22 cellular contexts compared by ENCODE assay signal in genomic region chr1:167305059-167305704, GRCh38.
A peak's percentile ranks its signal among the peaks of the same experiment; 100 is the strongest.
DNase-seq lines count a peak whose midpoint lies in the region; ATAC-seq and TF ChIP-seq lines count a peak whose summit lies in the region.
"Had no signal": no experiment of that assay in that cellular context is flagged by ENCODE, and none has a peak within 500 bp of the region (broad histone marks: within the 10 kb centered on the region; RNA-seq: fewer than 3 reads in every experiment).

No MANE protein-coding gene starts in this region.

- no peaks in the 10 kb centered on the region for H3K27me3 ChIP-seq in OCI-LY1 (ENCODE audit: insufficient read depth, low read length)
- no peaks in the 10 kb centered on the region for H3K27me3 ChIP-seq in colonic mucosa
- H3K27me3 ChIP-seq in gastrocnemius medialis, result no peaks in the 10 kb centered on the region
- no peaks in the 10 kb centered on the region for H3K27me3 ChIP-seq in sigmoid colon
- H3K27me3 ChIP-seq: BE2C, SJSA1 had no signal

- H2AFZ ChIP-seq in OCI-LY1 (ENCODE audit: low read length), result no peak overlapping the region

- H3K9me3 ChIP-seq in HEK293 (ENCODE audit: control insufficient read depth, insufficient read depth, low read depth, low read length), result no peaks in the 10 kb centered on the region
- H3K9me3 ChIP-seq in OCI-LY1 (ENCODE audit: low read length), result no peaks in the 10 kb centered on the region
- H3K9me3 ChIP-seq in colonic mucosa, result no peaks in the 10 kb centered on the region
- H3K9me3 ChIP-seq in gastrocnemius medialis, result no peaks in the 10 kb centered on the region
- no peaks in the 10 kb centered on the region for H3K9me3 ChIP-seq in sigmoid colon
- H3K9me3 ChIP-seq: BE2C, SJSA1 had no signal

- H3K4me3 ChIP-seq in HEK293 (ENCODE audit: low read depth, low read length) (no peak overlapping the region), OCI-LY1 (ENCODE audit: low read depth, low read length, poor library complexity, severe bottlenecking) (no peak overlapping the region), colonic mucosa (no peak overlapping the region), gastrocnemius medialis (no peak overlapping the region), sigmoid colon (no peak overlapping the region)
- H3K4me3 ChIP-seq: SJSA1 had no signal

- H3K9ac ChIP-seq in OCI-LY1 (ENCODE audit: low read length) (no peak overlapping the region), colonic mucosa (ENCODE audit: low read depth in 2 of 2, low read length in 2 of 2) (no peak overlapping the region)

- intact Hi-C loops in colonic mucosa (cut with DNase I), result no loop called here
- intact Hi-C loops in gastrocnemius medialis (cut with DNase I; ENCODE audit: low total_unique reads), result no loop called here
- intact Hi-C loops in sigmoid colon (cut with DNase I), result no loop called here

- no peaks in the 10 kb centered on the region; a peak in 1 of 3 replicates for H3K36me3 ChIP-seq in HEK293 (ENCODE audit: control insufficient read depth in 2 of 2, insufficient read depth in 1 of 2, low read length in 2 of 2)
- H3K36me3 ChIP-seq in OCI-LY1 (ENCODE audit: insufficient read depth, low read length), result no peaks in the 10 kb centered on the region
- H3K36me3 ChIP-seq in colonic mucosa, result no peaks in the 10 kb centered on the region
- no peaks in the 10 kb centered on the region for H3K36me3 ChIP-seq in gastrocnemius medialis
- no peaks in the 10 kb centered on the region for H3K36me3 ChIP-seq in sigmoid colon
- H3K36me3 ChIP-seq: BE2C, SJSA1 had no signal

- in situ Hi-C loops in gastrocnemius medialis (cut with MboI; ENCODE audit: low sequenced_read_pairs in 4 of 4), result no loop called here

- TF ChIP-seq CTCF in HEK293 (tag by site-specific recombination; IDR thresholded peaks at IDR 0.05) (no peak), OCI-LY1 (IDR thresholded peaks at IDR 0.05; ENCODE audit: low read length) (no peak), colonic mucosa (IDR thresholded peaks at IDR 0.05) (no peak), gastrocnemius medialis (IDR thresholded peaks at IDR 0.05 in 4 of 5, conservative IDR thresholded peaks at IDR 0.05 in 1 of 5) (no peak), sigmoid colon (IDR thresholded peaks at IDR 0.05) (no peak)

- CTCF ChIA-PET in HEK293 (lab: Yijun Ruan, JAX), result interaction anchor here (0.6 to 1.0 kb wide), 3 partner anchors 8 to 239 kb away, joined by 3 read pairs; no protein-coding TSS in a partner anchor

- ATAC-seq in gastrocnemius medialis, result no peak
- ATAC-seq in GM18868 (IDR thresholded peaks at IDR 0.05; ENCODE audit: unreplicated experiment), result no peak
- ATAC-seq in HG03280 (IDR thresholded peaks at IDR 0.05; ENCODE audit: unreplicated experiment), result no peak
- ATAC-seq: Right ventricle myocardium inferior had no signal

- no peak overlapping the region for H3K27ac ChIP-seq in HEK293 (ENCODE audit: extremely low read depth, low read depth, low read length)
- H3K27ac ChIP-seq in OCI-LY1 (ENCODE audit: low read depth, low read length, poor library complexity, severe bottlenecking), result peak overlapping the region; percentile 33
- peak overlapping the region; percentile 70 for H3K27ac ChIP-seq in colonic mucosa
- peak overlapping the region; percentile 11 to 48 (median 42) for H3K27ac ChIP-seq in gastrocnemius medialis
- H3K27ac ChIP-seq in sigmoid colon, result no peak overlapping the region
- H3K27ac ChIP-seq: SJSA1 had no signal

- H4K20me1 ChIP-seq in OCI-LY1 (ENCODE audit: insufficient read depth, low read length), result no peaks in the 10 kb centered on the region

- POLR2A ChIA-PET in HEK293 (lab: Yijun Ruan, JAX), result no interaction called here

- no peaks in the 10 kb centered on the region for H3F3A ChIP-seq in OCI-LY1 (ENCODE audit: insufficient read depth, low read length)

- no peak for DNase-seq in colonic mucosa
- DNase-seq in gastrocnemius medialis, result no peak
- no peak for DNase-seq in Ammon's horn (ENCODE audit: low spot score)
- no peak for DNase-seq in sigmoid colon
- DNase-seq: BE2C; CD8-positive, alpha-beta memory T cell; DMS 273 treated with DMSO at 0.1 percent for 48 hours; DMS79; GF-D8; KBM-7; NCI-H1048; NCI-H1417; NCI-H1694; NCI-H2029 treated with DMSO at 0.1 percent for 48 hours; NCI-H446 treated with DMSO at 0.1 percent for 48 hours; NCI-H526 had no signal

- H3K4me1 ChIP-seq in HEK293 (ENCODE audit: control insufficient read depth, insufficient read depth, low read length) (no peaks in the 10 kb centered on the region; the same call in 1 of the 2 replicates), OCI-LY1 (ENCODE audit: insufficient read depth, low read length, severe bottlenecking) (peaks cover 78% of the 10 kb centered on the region), colonic mucosa (no peaks in the 10 kb centered on the region), gastrocnemius medialis (peaks cover 5 to 16% of the 10 kb centered on the region in 2 donors), sigmoid colon (peaks cover 0 to 7% (median 5%) of the 10 kb centered on the region in 4 donors)
- H3K4me1 ChIP-seq: BE2C, SJSA1 had no signal

- 79 to 89% methylated on average over 9 of the region's 9 CpGs for WGBS in sigmoid colon, 2 donors

- no peak for TF ChIP-seq EP300 in sigmoid colon (IDR thresholded peaks at IDR 0.05)

- H3K9me2 ChIP-seq in OCI-LY1 (ENCODE audit: low read depth, low read length), result no peaks in the 10 kb centered on the region

- no peaks in the 10 kb centered on the region for H3K79me2 ChIP-seq in OCI-LY1 (ENCODE audit: insufficient read depth, low read length)

- TF ChIP-seq POLR2A in gastrocnemius medialis (IDR thresholded peaks at IDR 0.05), result no peak
- no peak for TF ChIP-seq POLR2A in sigmoid colon (IDR thresholded peaks at IDR 0.05)

- H3K4me2 ChIP-seq in OCI-LY1 (ENCODE audit: low read length), result no peak overlapping the region; the same call in 1 of the 2 replicates

TF ChIP-seq in HEK293, 187 proteins besides CTCF, POLR2A, EP300 and RAD21:
- TF ChIP-seq ZNF335 (tag by site-specific recombination; conservative IDR thresholded peaks at IDR 0.05) (peak; percentile 22; the same call in 1 of the 2 replicates), ZNF433 (tag by site-specific recombination; IDR thresholded peaks at IDR 0.05; ENCODE audit: low read depth) (no peak), ZNF580 (tag by site-specific recombination; IDR thresholded peaks at IDR 0.05) (0 out of 2 replicates have a peak, but pooled peaks have one; percentile 15), ZNF121 (tag by site-specific recombination; IDR thresholded peaks at IDR 0.05) (peak; percentile 79), ZNF223 (tag by site-specific recombination; IDR thresholded peaks at IDR 0.05) (no peak), KLF8 (tag by site-specific recombination; IDR thresholded peaks at IDR 0.05) (no peak), ZNF701 (tag by site-specific recombination; IDR thresholded peaks at IDR 0.05) (no peak), ZNF518A (tag by site-specific recombination; conservative IDR thresholded peaks at IDR 0.05; ENCODE audit: low read depth) (no peak), ZNF37A (tag by site-specific recombination; IDR thresholded peaks at IDR 0.05) (no peak), ZNF274 (IDR thresholded peaks at IDR 0.05; ENCODE audit: low read length) (no peak), ZNF274 (tag by site-specific recombination; IDR thresholded peaks at IDR 0.05; ENCODE audit: borderline replicate concordance) (no peak), ZNF292 (tag by site-specific recombination; IDR thresholded peaks at IDR 0.05; ENCODE audit: borderline replicate concordance, low read depth) (no peak), ZNF768 (tag by site-specific recombination; IDR thresholded peaks at IDR 0.05) (no peak)
TF ChIP-seq in HEK293: peak in this region for 3.

Comparison
In these comparisons a context has a peak if more than half of its experiments do, and no peak if none do; other contexts are left out.
1. H3K27ac ChIP-seq: peak in OCI-LY1 (single experiment), colonic mucosa (single experiment) and gastrocnemius medialis (4 of 4); none in HEK293 (single experiment) and sigmoid colon (0 of 4).